19 cellular contexts compared by ENCODE assay signal in genomic region chr14:23101213-23101970, GRCh38. TPM values are rescaled to one million over a fixed set of nuclear protein-coding genes. Genes with fewer than 3 reads are reported as not detected.
"Had no signal": no experiment of that assay in that cellular context is flagged by ENCODE, and none has a peak within 500 bp of the region (broad histone marks: within the 10 kb centered on the region; RNA-seq: fewer than 3 reads in every experiment).

No MANE protein-coding gene starts in this region.

- H3K9me3 Mint-ChIP-seq: activated CD4-positive, alpha-beta T cell treated with anti-CD3 and anti-CD28 coated beads, Interleukin-2, amount 10 ng/mL, durations not matched to agents 24 days and 14 days; activated T-helper 2 cell treated with anti-CD3 and anti-CD28 coated beads, Interferon-gamma antibody, Interleukin-2, Interleukin-4, amounts not matched to agents 10 μg/mL and 5 μg/mL and 100 μg/mL, durations not matched to agents 14 hours and 24 hours and 36 hours; neural crest cell; WTC11 had no signal

- DNase-seq: activated CD4-positive, alpha-beta T cell treated with anti-CD3 and anti-CD28 coated beads, Interleukin-2, amount 10 ng/mL, durations not matched to agents 24 days and 14 days; activated naive CD4-positive, alpha-beta T cell treated with anti-CD3 and anti-CD28 coated beads, Interleukin-2, amount 50 U/mL, for 16 hours; activated T-cell treated with anti-CD3 and anti-CD28 coated beads for 4 hours; adrenal gland; effector memory CD4-positive, alpha-beta T cell; kidney had no signal

- H3K4me3 Mint-ChIP-seq: activated CD4-positive, alpha-beta T cell treated with anti-CD3 and anti-CD28 coated beads, Interleukin-2, amount 10 ng/mL, durations not matched to agents 24 days and 14 days; WTC11 had no signal

- H3K9me3 ChIP-seq: adrenal gland, pancreas, tibial artery had no signal

- ATAC-seq: pancreas, WTC11 had no signal

- H3K27ac ChIP-seq: adrenal gland, hepatocyte, pancreas, tibial artery had no signal

- H3K27ac Mint-ChIP-seq: activated CD4-positive, alpha-beta T cell treated with anti-CD3 and anti-CD28 coated beads, Interleukin-2, amount 10 ng/mL, durations not matched to agents 24 days and 14 days; activated T-helper 2 cell treated with anti-CD3 and anti-CD28 coated beads, Interferon-gamma antibody, Interleukin-2, Interleukin-4, amounts not matched to agents 10 μg/mL and 5 μg/mL and 100 μg/mL, durations not matched to agents 14 hours and 24 hours and 36 hours; WTC11 had no signal

- H3K27me3 ChIP-seq: adrenal gland, hepatocyte, pancreas, tibial artery had no signal

- H3K4me3 ChIP-seq: adrenal gland, hepatocyte, pancreas, tibial artery had no signal

RNA-seq across cellular contexts. Expression of gene CIROP, which starts 3.4 kb away (rescaled TPM):
- total RNA-seq: activated CD4-positive, alpha-beta T cell treated with anti-CD3 and anti-CD28 coated beads, Interleukin-2, amount 10 ng/mL, durations not matched to agents 24 days and 14 days; activated T-helper 2 cell treated with anti-CD3 and anti-CD28 coated beads, Interferon-gamma antibody, Interleukin-2, Interleukin-4, amounts not matched to agents 10 μg/mL and 5 μg/mL and 100 μg/mL, durations not matched to agents 14 hours and 24 hours and 36 hours; adrenal gland; cardiac septum; epithelial cell of proximal tubule; hepatocyte; kidney; liver; mesenteric fat pad; neural crest cell; pancreas; renal cortical epithelial cell; skeletal muscle tissue; T-helper 1 cell treated with Interleukin-12 subunit alpha and Interleukin-12 subunit beta and Interleukin-4 antibody, amounts not matched to agents 30 ng/mL and 1 ng/mL, for 36 hours had no signal

RNA-seq across cellular contexts. Expression of gene CEBPE, which starts 17.7 kb away (rescaled TPM):
- total RNA-seq: activated T-helper 2 cell treated with anti-CD3 and anti-CD28 coated beads, Interferon-gamma antibody, Interleukin-2, Interleukin-4, amounts not matched to agents 10 μg/mL and 5 μg/mL and 100 μg/mL, durations not matched to agents 14 hours and 24 hours and 36 hours; cardiac septum; epithelial cell of proximal tubule; hepatocyte; kidney; mesenteric fat pad; neural crest cell; pancreas; renal cortical epithelial cell; WTC11 had no signal
